Comparison of ENCODE assay signal across 14 cellular contexts in the genomic region with DNA sequence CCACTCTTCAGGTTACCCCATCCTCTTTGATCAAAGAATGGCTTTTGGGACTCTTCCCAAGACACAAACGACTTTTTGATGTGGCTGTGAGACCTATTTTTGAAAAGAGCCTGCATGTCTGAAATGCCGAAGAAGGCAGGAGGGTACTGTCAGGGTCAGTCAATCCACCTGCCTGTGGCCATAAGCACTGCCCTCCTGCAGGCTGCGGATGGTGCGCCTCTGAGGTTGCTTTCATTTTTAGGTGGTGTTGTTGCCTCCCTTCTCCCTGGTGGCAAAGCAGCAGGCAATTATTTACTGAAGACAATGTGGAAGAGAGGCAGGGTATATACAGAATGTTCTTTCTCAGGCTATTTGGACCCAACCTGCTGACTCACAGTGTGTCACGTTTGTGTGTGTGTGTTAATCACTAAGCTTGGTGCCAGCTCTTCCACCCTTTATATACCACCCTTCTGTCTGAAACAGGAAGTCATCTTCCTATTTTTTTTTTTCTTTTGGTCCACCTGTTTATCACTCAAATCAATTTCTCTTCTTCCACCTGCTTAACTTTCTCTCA.
DNase-seq lines count a peak whose midpoint lies in the region; ATAC-seq and TF ChIP-seq lines count a peak whose summit lies in the region.
"Had no signal": no experiment of that assay in that cellular context is flagged by ENCODE, and none has a peak within 500 bp of the region (broad histone marks: within the 10 kb centered on the region; RNA-seq: fewer than 3 reads in every experiment).

No MANE protein-coding gene starts in this region.

- H3K4me1 ChIP-seq in adrenal gland (replicated peaks in 1 of 2) = no peaks in the 10 kb centered on the region

- ATAC-seq in GM21529 (IDR thresholded peaks at IDR 0.05; ENCODE audit: unreplicated experiment) = no peak
- ATAC-seq in HG02970 (IDR thresholded peaks at IDR 0.05; ENCODE audit: low FRiP score, unreplicated experiment) = no peak
- ATAC-seq: left cardiac atrium had no signal

- no peak overlapping the region for H3K27ac ChIP-seq in adrenal gland
- H3K27ac ChIP-seq: cardiac muscle cell, WERI-Rb-1 had no signal

- H3K27me3 ChIP-seq in adrenal gland = no peaks in the 10 kb centered on the region
- H3K27me3 ChIP-seq: cardiac muscle cell had no signal

- WGBS in adrenal gland, 4 donors = 69 to 76% (median 74%) methylated on average over 5 of the region's 5 CpGs

- no peaks in the 10 kb centered on the region for H3K9me3 ChIP-seq in adrenal gland (replicated peaks in 1 of 3)

- H3K4me3 ChIP-seq in epithelial cell of esophagus (ENCODE audit: low read length) = no peak overlapping the region
- H3K4me3 ChIP-seq in adrenal gland = no peak overlapping the region
- H3K4me3 ChIP-seq: cardiac muscle cell had no signal

- DNase-seq in DMS53 treated with DMSO at 0.1 percent for 48 hours (lab: John Stamatoyannopoulos, UW; ENCODE audit: unreplicated experiment) = peak; percentile 40
- peak; percentile 36 for DNase-seq in NCI-H226
- DNase-seq in epithelial cell of esophagus (ENCODE audit: low read depth) = peak; percentile 66
- peak; percentile 95 for DNase-seq in renal cortical epithelial cell (ENCODE audit: low read depth)
- no peak for DNase-seq in adrenal gland
- no peak for DNase-seq in GM19238 (ENCODE audit: insufficient read length, low spot score)
- DNase-seq: head of caudate nucleus, left cardiac atrium, NCI-H1092, OCI-M1, WERI-Rb-1 had no signal

- TF ChIP-seq POLR2A in adrenal gland (IDR thresholded peaks at IDR 0.05) = no peak

- H3K36me3 ChIP-seq in adrenal gland (replicated peaks in 1 of 2) = no peaks in the 10 kb centered on the region
- H3K36me3 ChIP-seq: cardiac muscle cell, WERI-Rb-1 had no signal

- intact Hi-C loops in adrenal gland (cut with DNase I) = no loop called here

- TF ChIP-seq CTCF in epithelial cell of esophagus (IDR thresholded peaks at IDR 0.05; ENCODE audit: insufficient read depth, low read depth, low read length, missing control alignments) = no peak
- no peak for TF ChIP-seq CTCF in adrenal gland (IDR thresholded peaks at IDR 0.05)

Comparison
In these comparisons a context has a peak if more than half of its experiments do, and no peak if none do; other contexts are left out.
1. DNase-seq: peak in DMS53 treated with DMSO at 0.1 percent for 48 hours (single experiment), NCI-H226 (single experiment), epithelial cell of esophagus (single experiment) and renal cortical epithelial cell (single experiment); none in adrenal gland (0 of 7) and GM19238 (single experiment).